Comparison of ENCODE assay signal across 1 cellular context in the genomic region with DNA sequence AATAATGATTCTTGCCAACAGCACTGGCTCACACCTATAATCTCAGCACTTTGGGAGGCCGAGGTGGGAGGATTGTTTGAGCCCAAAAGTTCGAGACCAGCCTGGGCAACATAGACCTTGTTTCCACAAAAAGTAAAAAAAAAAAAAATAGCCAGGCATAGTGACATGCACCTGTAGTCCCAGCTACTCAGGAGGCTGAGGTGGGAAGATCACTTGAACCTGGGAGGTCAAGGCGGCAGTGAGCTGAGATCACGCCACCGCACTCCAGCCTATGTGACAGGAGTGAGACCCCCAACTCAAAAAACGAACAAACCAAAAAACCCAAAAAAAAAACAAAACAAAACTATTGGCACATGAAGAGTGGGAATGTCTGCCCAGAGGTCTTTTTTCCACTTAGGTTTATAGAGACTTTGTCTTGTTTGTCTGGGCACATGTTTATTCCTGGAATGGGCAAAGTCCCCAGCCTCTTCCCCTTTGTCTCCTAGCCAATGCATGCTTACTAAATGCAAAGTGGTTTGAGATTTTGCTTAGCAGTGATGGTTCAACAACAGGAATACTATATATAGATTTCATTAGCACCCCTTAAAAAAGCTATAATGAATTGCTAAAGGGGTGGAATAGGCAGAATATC.
TF ChIP-seq lines count a peak whose summit lies in the region.

No MANE protein-coding gene starts in this region.

TF ChIP-seq in endothelial cell of umbilical vein, 7 proteins besides CTCF, POLR2A, EP300 and RAD21:
- TF ChIP-seq MYC (IDR thresholded peaks at IDR 0.05; ENCODE audit: low read depth, low read length), result no peak
- TF ChIP-seq POLR2AphosphoS5 (IDR thresholded peaks at IDR 0.05; ENCODE audit: insufficient read depth, low read depth, low read length), result no peak
- no peak for TF ChIP-seq JUN (IDR thresholded peaks at IDR 0.05; ENCODE audit: borderline replicate concordance, insufficient read depth, insufficient read length, low read depth)
- no peak for TF ChIP-seq GATA2 (IDR thresholded peaks at IDR 0.05; ENCODE audit: insufficient read depth, insufficient read length, low read depth, low read length)
- no peak for TF ChIP-seq EZH2 (IDR thresholded peaks at IDR 0.05; ENCODE audit: borderline replicate concordance, low read depth, low read length, severe bottlenecking)
- no peak for TF ChIP-seq FOS (IDR thresholded peaks at IDR 0.05; ENCODE audit: borderline replicate concordance, insufficient read depth, low read length)
- no peak for TF ChIP-seq MAX (IDR thresholded peaks at IDR 0.05; ENCODE audit: insufficient read depth, insufficient read length)
